Comparison of ENCODE assay signal across 1 cellular context in the genomic region with DNA sequence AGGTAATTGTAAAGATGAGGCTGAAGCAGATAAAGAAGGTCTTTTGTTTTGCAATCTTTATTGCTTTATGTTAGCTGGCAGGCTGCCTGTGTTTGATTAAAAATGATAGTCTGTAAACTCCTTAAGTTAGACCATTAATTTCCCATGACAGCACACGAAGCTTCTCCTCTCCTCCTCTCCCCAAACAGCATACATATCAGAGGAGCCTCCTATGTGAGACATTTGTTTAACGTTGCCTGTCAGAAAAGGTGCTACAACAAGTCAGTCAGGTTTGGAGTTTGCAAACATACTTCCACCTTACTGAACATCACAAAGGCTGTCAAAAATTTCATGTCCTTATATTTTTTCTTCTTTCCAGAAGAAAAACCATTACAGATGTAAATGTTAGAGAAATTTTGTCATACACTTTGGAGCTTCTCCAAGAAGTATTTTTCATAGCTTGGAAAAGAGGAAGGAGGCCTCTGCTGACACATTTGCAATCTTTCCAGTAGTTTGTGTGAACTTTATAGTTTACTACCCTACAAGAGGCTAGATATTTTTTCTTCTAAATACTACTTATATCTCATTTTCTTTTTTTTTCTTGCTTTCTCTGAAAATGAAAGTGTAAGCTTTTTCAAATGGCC.
TF ChIP-seq lines count a peak whose summit lies in the region.

No MANE protein-coding gene starts in this region.

TF ChIP-seq in K562, 482 proteins besides CTCF, POLR2A, EP300 and RAD21 (continued from another document):
- TF ChIP-seq PBX2 (CRISPR knock-in tag; IDR thresholded peaks at IDR 0.05; ENCODE audit: low read depth) (no peak), PBX2 (tag; conservative IDR thresholded peaks at IDR 0.05; ENCODE audit: low read depth) (peak; percentile 93), SOX6 (IDR thresholded peaks at IDR 0.05) (no peak)
TF ChIP-seq in K562: peak in this region for 4.
